In genomic region chr7:140638311-140638791, GRCh38 we compare ENCODE assay signal across 1 cellular context.
TF ChIP-seq lines count a peak whose summit lies in the region.

No MANE protein-coding gene starts in this region.

TF ChIP-seq in H1, 55 proteins besides CTCF, POLR2A, EP300 and RAD21:
- TF ChIP-seq POU5F1 (IDR thresholded peaks at IDR 0.05; ENCODE audit: low read depth, low read length) = no peak
- 0 out of 2 replicates have a peak, but pooled peaks have one; percentile 13 for TF ChIP-seq BACH1 (IDR thresholded peaks at IDR 0.05; ENCODE audit: low read length)
- TF ChIP-seq TBP (IDR thresholded peaks at IDR 0.05; ENCODE audit: low read depth, low read length) = 0 out of 2 replicates have a peak, but pooled peaks have one; percentile 30
- no peak for TF ChIP-seq BRCA1 (IDR thresholded peaks at IDR 0.05; ENCODE audit: low read depth, low read length)
- no peak for TF ChIP-seq JUN (IDR thresholded peaks at IDR 0.05; ENCODE audit: low read depth, low read length)
- TF ChIP-seq ZNF274 (IDR thresholded peaks at IDR 0.05; ENCODE audit: borderline replicate concordance, extremely low read depth, low read length) = no peak
- TF ChIP-seq RNF2 (IDR thresholded peaks at IDR 0.05; ENCODE audit: borderline replicate concordance, low read depth, low read length, missing control alignments, poor library complexity, severe bottlenecking) = no peak
- TF ChIP-seq TAF1 (IDR thresholded peaks at IDR 0.05; ENCODE audit: low read depth, low read length) = 0 out of 2 replicates have a peak, but pooled peaks have one; percentile 19
- TF ChIP-seq RFX5 (IDR thresholded peaks at IDR 0.05; ENCODE audit: borderline replicate concordance, low read depth, low read length) = no peak
- TF ChIP-seq TEAD4 (IDR thresholded peaks at IDR 0.05; ENCODE audit: low read depth, low read length) = 0 out of 2 replicates have a peak, but pooled peaks have one; percentile 26
- TF ChIP-seq CBX5 (IDR thresholded peaks at IDR 0.05; ENCODE audit: low read depth, low read length) = no peak
- TF ChIP-seq SIN3A (conservative IDR thresholded peaks at IDR 0.05 in 1 of 2, IDR thresholded peaks at IDR 0.05 in 1 of 2; ENCODE audit: low read depth in 1 of 2, low read length in 2 of 2) = peak; percentile 66 to 67; a peak in 1 of 4 replicates
- TF ChIP-seq CHD1 (IDR thresholded peaks at IDR 0.05; ENCODE audit: low read depth, low read length) = no peak
TF ChIP-seq in H1: peak in this region for 5.
